Comparison of ENCODE assay signal across 30 cellular contexts in genomic region chr1:53334312-53334711, GRCh38. TPM values are rescaled to one million over a fixed set of nuclear protein-coding genes. Genes with fewer than 3 reads are reported as not detected.
DNase-seq lines count a peak whose midpoint lies in the region; ATAC-seq and TF ChIP-seq lines count a peak whose summit lies in the region.
"Had no signal": no experiment of that assay in that cellular context is flagged by ENCODE, and none has a peak within 500 bp of the region (broad histone marks: within the 10 kb centered on the region; RNA-seq: fewer than 3 reads in every experiment).

No MANE protein-coding gene starts in this region.

- peaks cover 3% of the 10 kb centered on the region; the same call in 1 of the 2 replicates for H3F3A ChIP-seq in DOHH2 (ENCODE audit: control insufficient read depth, insufficient read depth)

- intact Hi-C loops in sigmoid colon (cut with DNase I), result no loop called here

- no peak overlapping the region for H3K4me3 ChIP-seq in DOHH2 (ENCODE audit: low read length)
- no peak overlapping the region for H3K4me3 ChIP-seq in sigmoid colon
- H3K4me3 ChIP-seq: left lung, ovary, smooth muscle cell, tibial artery had no signal

- H3K9me2 ChIP-seq in DOHH2 (replicated peaks; ENCODE audit: control insufficient read depth, low read length), result no peaks in the 10 kb centered on the region

- H4K20me1 ChIP-seq in DOHH2 (ENCODE audit: control insufficient read depth, insufficient read depth, low read depth, low read length), result no peaks in the 10 kb centered on the region

- H3K4me1 ChIP-seq in DOHH2 (ENCODE audit: control insufficient read depth, low read length) (peaks cover 9% of the 10 kb centered on the region), sigmoid colon (no peaks in the 10 kb centered on the region)
- H3K4me1 ChIP-seq: left lung, tibial artery had no signal

- H3K27ac Mint-ChIP-seq in activated T-helper 17 cell treated with anti-CD3 and anti-CD28 coated beads, Interleukin-2, amount 50 U/mL, for 72 hours, result peak overlapping the region; percentile 51

- peaks cover 6% of the 10 kb centered on the region for H3K4me1 Mint-ChIP-seq in activated T-helper 17 cell treated with anti-CD3 and anti-CD28 coated beads, Interleukin-2, amount 50 U/mL, for 72 hours

- no peaks in the 10 kb centered on the region for H3K27me3 Mint-ChIP-seq in activated T-helper 17 cell treated with anti-CD3 and anti-CD28 coated beads, Interleukin-2, amount 50 U/mL, for 72 hours

- H3K9me3 ChIP-seq in DOHH2 (ENCODE audit: control insufficient read depth, insufficient read depth, low read length), result no peaks in the 10 kb centered on the region
- no peaks in the 10 kb centered on the region for H3K9me3 ChIP-seq in sigmoid colon
- H3K9me3 ChIP-seq: left lung, ovary, tibial artery had no signal

- H3K4me3 Mint-ChIP-seq in activated T-helper 17 cell treated with anti-CD3 and anti-CD28 coated beads, Interleukin-2, amount 50 U/mL, for 72 hours, result no peak overlapping the region

- no peak overlapping the region for H3K27ac ChIP-seq in DOHH2 (ENCODE audit: low read depth, low read length)
- H3K27ac ChIP-seq in sigmoid colon, result no peak overlapping the region
- H3K27ac ChIP-seq: 22Rv1, left lung, ovary, tibial artery had no signal

- H3K9me3 Mint-ChIP-seq in activated T-helper 17 cell treated with anti-CD3 and anti-CD28 coated beads, Interleukin-2, amount 50 U/mL, for 72 hours, result no peaks in the 10 kb centered on the region
- H3K9me3 Mint-ChIP-seq: activated naive CD4-positive, alpha-beta T cell treated with anti-CD3 and anti-CD28 coated beads, Interleukin-2, amount 50 U/mL, for 72 hours had no signal

- peaks cover 29% of the 10 kb centered on the region for H3K36me3 Mint-ChIP-seq in activated T-helper 17 cell treated with anti-CD3 and anti-CD28 coated beads, Interleukin-2, amount 50 U/mL, for 72 hours (ENCODE audit: low read depth)

- ATAC-seq in activated T-helper 17 cell treated with anti-CD3 and anti-CD28 coated beads, Interleukin-2, amount 50 U/mL, for 72 hours (replicated peaks), result no peak
- no peak for ATAC-seq in HG02571 (IDR thresholded peaks at IDR 0.05; ENCODE audit: unreplicated experiment)
- ATAC-seq: activated naive CD4-positive, alpha-beta T cell treated with anti-CD3 and anti-CD28 coated beads, Interleukin-2, amount 50 U/mL, for 72 hours; HCT116; Panc1 had no signal

- peak; percentile 16 for DNase-seq in activated CD4-positive, CD25-positive, alpha-beta regulatory T cell treated with anti-CD3 and anti-CD28 coated beads, Interleukin-2, amount 50 U/mL, for 72 hours
- no peak for DNase-seq in activated CD4-positive, CD25-positive, alpha-beta regulatory T cell (lab: John Stamatoyannopoulos, UW)
- DNase-seq in sigmoid colon (peak; percentile 36), NCI-H2171 treated with DMSO at 0.1 percent for 48 hours (lab: John Stamatoyannopoulos, UW) (no peak), glomerular visceral epithelial cell (ENCODE audit: extremely low spot score) (no peak)
- DNase-seq: activated CD4-positive, alpha-beta T cell treated with anti-CD3 and anti-CD28 coated beads for 4 hours; aorta; C1 segment of cervical spinal cord; COR-L47; effector memory CD4-positive, alpha-beta T cell; Karpas-422; mesenchymal stem cell; NCI-H1436 treated with DMSO at 0.1 percent for 48 hours; NCI-H2081 treated with DMSO at 0.1 percent for 48 hours; NCI-H226; NCI-H526 treated with DMSO at 0.1 percent for 48 hours; ovary; retina; SHP77; stimulated activated CD4-positive, alpha-beta T cell treated with anti-CD3 and anti-CD28 coated beads, Interleukin-2, amount 100 ng/mL, for 24 hours; tibial artery had no signal

- H3K36me3 ChIP-seq in DOHH2 (ENCODE audit: control insufficient read depth, low read length) (0 out of 2 replicates have a peak, but pooled peaks cover 3% of the 10 kb centered on the region), sigmoid colon (no peaks in the 10 kb centered on the region)
- H3K36me3 ChIP-seq: left lung, ovary, tibial artery had no signal

- no peak for TF ChIP-seq CTCF in DOHH2 (IDR thresholded peaks at IDR 0.05; ENCODE audit: low read depth, low read length, poor library complexity, severe bottlenecking)
- no peak for TF ChIP-seq CTCF in sigmoid colon (IDR thresholded peaks at IDR 0.05)

- no peak for TF ChIP-seq POLR2A in sigmoid colon (IDR thresholded peaks at IDR 0.05)

- peak overlapping the region; percentile 18; the same call in 1 of the 2 replicates for H3K4me2 ChIP-seq in DOHH2 (ENCODE audit: low read length)
- H3K4me2 ChIP-seq: smooth muscle cell had no signal

- 92 to 94% methylated on average over 2 of the region's 2 CpGs for whole genome bisulfite sequencing in sigmoid colon, 2 donors

- H3K79me2 ChIP-seq in DOHH2 (ENCODE audit: control insufficient read depth, low read length), result no peaks in the 10 kb centered on the region

- TF ChIP-seq EP300 in sigmoid colon (IDR thresholded peaks at IDR 0.05), result no peak

- no peaks in the 10 kb centered on the region for H3K27me3 ChIP-seq in DOHH2 (ENCODE audit: control insufficient read depth, low read length)
- H3K27me3 ChIP-seq in sigmoid colon, result no peaks in the 10 kb centered on the region
- H3K27me3 ChIP-seq: ovary, tibial artery had no signal

RNA-seq across cellular contexts. Expression of gene LRP8, which starts 6.4 kb away (rescaled TPM):
- 10 to 100 TPM; 36.0 to 68.1 TPM for total RNA-seq in activated T-helper 17 cell treated with anti-CD3 and anti-CD28 coated beads, Interleukin-2, amount 50 U/mL, for 72 hours
- 1 to 10 TPM; 1.1 to 1.7 (median 1.2) TPM for total RNA-seq in sigmoid colon
- polyA plus RNA-seq in sigmoid colon, result 1 to 10 TPM in 2 of 3 donors, under 1 TPM in 1; 0.69 to 7.8 (median 3.0) TPM

Comparison
In these comparisons a context has a peak if more than half of its experiments do, and no peak if none do; other contexts are left out.
1. DNase-seq: peak in activated CD4-positive, CD25-positive, alpha-beta regulatory T cell treated with anti-CD3 and anti-CD28 coated beads, Interleukin-2, amount 50 U/mL, for 72 hours (single experiment) and sigmoid colon (single experiment); none in activated CD4-positive, CD25-positive, alpha-beta regulatory T cell (0 of 4), NCI-H2171 treated with DMSO at 0.1 percent for 48 hours (single experiment) and glomerular visceral epithelial cell (single experiment).
2. RNA of gene LRP8, which starts 6.4 kb away (total RNA-seq): 36.0 to 68.1 TPM in activated T-helper 17 cell treated with anti-CD3 and anti-CD28 coated beads, Interleukin-2, amount 50 U/mL, for 72 hours; 1.1 to 1.7 TPM in sigmoid colon; every median in the first group is over 10 times any median in the second.